In the genomic region with DNA sequence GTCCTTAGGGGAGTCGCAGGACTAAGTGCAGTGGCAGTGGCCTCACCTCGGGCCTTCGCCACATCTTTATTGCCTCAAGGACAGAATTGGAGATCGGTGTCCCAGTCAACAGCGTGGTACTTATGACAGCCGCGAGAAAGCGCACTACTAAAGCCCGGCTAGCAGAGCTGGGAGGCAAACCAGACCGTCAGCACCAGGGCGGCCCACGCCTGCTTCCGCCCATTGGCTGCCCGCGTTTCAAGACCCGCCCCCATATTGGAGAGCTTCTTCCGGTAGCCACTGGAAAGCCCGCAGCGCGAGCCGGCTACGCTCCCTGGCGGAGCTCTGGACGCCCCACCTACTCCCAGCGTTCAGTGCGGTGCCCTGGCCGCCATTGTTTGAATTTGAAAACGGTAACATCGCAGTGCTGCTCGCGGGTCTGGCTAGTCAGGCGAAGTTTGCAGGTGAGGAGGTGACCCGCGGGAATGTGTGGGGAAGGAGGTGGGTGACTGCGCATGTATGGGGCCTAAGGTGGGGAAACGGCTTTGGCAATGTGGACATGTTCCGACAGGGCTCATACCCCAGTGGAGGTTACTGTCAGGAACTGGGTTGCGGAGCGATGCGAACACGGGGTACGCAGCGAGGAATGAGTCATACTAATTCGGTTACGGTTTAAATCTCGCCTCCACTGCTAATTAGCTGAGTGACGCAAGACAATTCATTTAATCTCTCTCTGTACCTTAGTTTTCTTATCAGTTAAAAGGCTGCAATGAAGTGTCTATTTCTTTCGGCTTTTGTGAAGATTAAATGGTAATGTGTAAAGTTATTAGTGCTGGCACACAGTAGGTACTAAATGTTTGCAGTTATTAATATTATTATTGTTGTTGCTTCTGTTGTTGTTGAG, we compare ENCODE assay signal across 8 cellular contexts.
DNase-seq lines count a peak whose midpoint lies in the region; ATAC-seq and TF ChIP-seq lines count a peak whose summit lies in the region.

Gene KIF20B (plus strand): TSS at position 353 of the 883 bp plus-strand sequence. CDS start 3,705 bp downstream, outside the sequence.

- peak within 1 kb of the TSS; percentile 99 for H3K27ac Mint-ChIP-seq in nephron progenitor cell
- peak within 1 kb of the TSS; percentile 98 to 99 for H3K27ac Mint-ChIP-seq in stimulated activated naive CD8-positive, alpha-beta T cell treated with anti-CD3 and anti-CD28 coated beads, Interleukin-15, amount 100 ng/mL, for 72 hours

- DNase-seq in GDM1 (lab: John Stamatoyannopoulos, UW) (peak; percentile 96), HCEC 1CT (peak; percentile 99), MM.1S (peak; percentile 98), SIG-M5 (lab: John Stamatoyannopoulos, UW) (peak; percentile 78), activated gamma-delta T cell (lab: John Stamatoyannopoulos, UW) (peak; percentile 87), fibroblast of the conjunctiva (ENCODE audit: low read depth) (peak; percentile 94), nephron progenitor cell (peak; percentile 95)
- peak; percentile 95 to 98 for DNase-seq in stimulated activated naive CD8-positive, alpha-beta T cell treated with anti-CD3 and anti-CD28 coated beads, Interleukin-15, amount 100 ng/mL, for 72 hours

- peak; percentile 96 for ATAC-seq in stimulated activated naive CD8-positive, alpha-beta T cell treated with anti-CD3 and anti-CD28 coated beads, Interleukin-15, amount 100 ng/mL, for 72 hours

- peaks cover 3% of the 10 kb centered on the region; the same call in 1 of the 2 replicates for H3F3A ChIP-seq in MM.1S (ENCODE audit: insufficient read depth, low read length)

- H3K4me1 Mint-ChIP-seq in nephron progenitor cell = peaks cover 44% of the 10 kb centered on the region
- H3K4me1 Mint-ChIP-seq in stimulated activated naive CD8-positive, alpha-beta T cell treated with anti-CD3 and anti-CD28 coated beads, Interleukin-15, amount 100 ng/mL, for 72 hours = peaks cover 55% of the 10 kb centered on the region

- no peaks in the 10 kb centered on the region for H3K36me3 ChIP-seq in MM.1S (replicated peaks; ENCODE audit: insufficient read depth, low read length)

- H4K20me1 ChIP-seq in MM.1S (ENCODE audit: insufficient read depth, low read length) = no peaks in the 10 kb centered on the region

- peak within 1 kb of the TSS; percentile 60 for H3K9ac ChIP-seq in MM.1S (ENCODE audit: low read length)

- peaks cover 9% of the 10 kb centered on the region for H3K4me1 ChIP-seq in MM.1S (ENCODE audit: low read length)

- no peaks in the 10 kb centered on the region for H3K27me3 ChIP-seq in MM.1S (replicated peaks; ENCODE audit: insufficient read depth, low read length)

- H3K9me3 Mint-ChIP-seq in nephron progenitor cell = no peaks in the 10 kb centered on the region
- H3K9me3 Mint-ChIP-seq in stimulated activated naive CD8-positive, alpha-beta T cell treated with anti-CD3 and anti-CD28 coated beads, Interleukin-15, amount 100 ng/mL, for 72 hours = no peaks in the 10 kb centered on the region

- peak within 1 kb of the TSS; percentile 93 for H3K4me3 ChIP-seq in MM.1S (ENCODE audit: low read length)

- no peaks in the 10 kb centered on the region for H3K9me3 ChIP-seq in MM.1S (replicated peaks; ENCODE audit: insufficient read depth, low read length)

- H3K27me3 Mint-ChIP-seq in nephron progenitor cell (ENCODE audit: low read depth, poor library complexity) = no peaks in the 10 kb centered on the region
- H3K27me3 Mint-ChIP-seq in stimulated activated naive CD8-positive, alpha-beta T cell treated with anti-CD3 and anti-CD28 coated beads, Interleukin-15, amount 100 ng/mL, for 72 hours = no peaks in the 10 kb centered on the region

- peak; percentile 11; the same call in 1 of the 2 replicates for TF ChIP-seq CTCF in MM.1S (IDR thresholded peaks at IDR 0.05; ENCODE audit: low read length)
- no peak for TF ChIP-seq CTCF in nephron progenitor cell (IDR thresholded peaks at IDR 0.05)

- peaks cover 21% of the 10 kb centered on the region for H3K36me3 Mint-ChIP-seq in nephron progenitor cell (ENCODE audit: low read depth)

- peaks cover 50% of the 10 kb centered on the region for H3K79me2 ChIP-seq in MM.1S (ENCODE audit: low read length)

- H2AFZ ChIP-seq in MM.1S (ENCODE audit: low read length) = peak within 1 kb of the TSS; percentile 93

- H3K4me3 Mint-ChIP-seq in nephron progenitor cell = peak within 1 kb of the TSS; percentile 100
- peak within 1 kb of the TSS; percentile 88 to 91 for H3K4me3 Mint-ChIP-seq in stimulated activated naive CD8-positive, alpha-beta T cell treated with anti-CD3 and anti-CD28 coated beads, Interleukin-15, amount 100 ng/mL, for 72 hours

- H3K27ac ChIP-seq in MM.1S (ENCODE audit: low read length) = peak within 1 kb of the TSS; percentile 34; the same call in 1 of the 2 replicates

- H3K4me2 ChIP-seq in MM.1S (ENCODE audit: low read depth, low read length) = peak within 1 kb of the TSS; percentile 76

- H3K9me2 ChIP-seq in MM.1S (replicated peaks; ENCODE audit: insufficient read depth, low read length) = no peaks in the 10 kb centered on the region

Comparison
In these comparisons a context has a peak if more than half of its experiments do, and no peak if none do; other contexts are left out.
1. Peak in every context shown above with its lines: DNase-seq, ATAC-seq, H3K4me3 ChIP-seq and H3K27ac ChIP-seq.